In the genomic region with DNA sequence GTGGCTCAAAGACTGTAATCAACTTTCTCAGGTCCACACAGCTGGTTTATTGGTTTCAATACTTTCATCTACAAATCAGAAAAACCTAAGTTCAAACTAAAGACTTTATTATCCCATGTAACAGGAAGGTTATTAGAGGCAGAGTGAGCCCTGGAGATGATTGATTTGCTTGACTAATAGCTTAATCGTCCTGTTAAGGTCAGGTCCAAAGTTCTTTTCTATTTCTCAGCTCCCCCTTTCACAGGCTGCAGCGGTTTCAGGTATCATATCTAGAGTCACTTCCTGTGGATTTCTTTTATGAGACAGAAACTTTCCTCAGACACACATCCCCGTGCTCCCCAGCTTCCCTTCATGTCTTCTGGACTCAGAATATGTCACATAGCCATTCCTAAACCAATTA, we compare ENCODE assay signal across 22 cellular contexts.
"Had no signal": no experiment of that assay in that cellular context is flagged by ENCODE, and none has a peak within 500 bp of the region (broad histone marks: within the 10 kb centered on the region; RNA-seq: fewer than 3 reads in every experiment).

No MANE protein-coding gene starts in this region.

- H3K4me2 ChIP-seq: PC-9 had no signal

- H3K36me3 ChIP-seq: brain microvascular endothelial cell, cardiac muscle cell had no signal

- H3K27me3 ChIP-seq: brain microvascular endothelial cell, cardiac muscle cell had no signal

- H3K4me3 ChIP-seq: cardiac muscle cell, PC-9 had no signal

- H2AFZ ChIP-seq: PC-9 had no signal

- ATAC-seq: activated CD8-positive, alpha-beta memory T cell treated with anti-CD3 and anti-CD28 coated beads, Interleukin-2, amount 10 ng/mL, durations not matched to agents 7 days and 5 days; T-helper 17 cell had no signal

- DNase-seq: activated B cell treated with CpG ODN at 0.5 μM for 24 hours; activated CD4-positive, alpha-beta T cell treated with anti-CD3 and anti-CD28 coated beads for 1 hour; activated CD4-positive, alpha-beta T cell treated with anti-CD3 and anti-CD28 coated beads, Interleukin-2, amount 10 ng/mL, durations not matched to agents 24 days and 14 days; activated CD4-positive, alpha-beta T cell treated with anti-CD3 and anti-CD28 coated beads, Interleukin-2, amount 50 U/mL, for 48 hours; activated CD8-positive, alpha-beta memory T cell treated with anti-CD3 and anti-CD28 coated beads, Interleukin-2, amount 10 ng/mL, durations not matched to agents 7 days and 5 days; activated effector memory CD4-positive, alpha-beta T cell treated with Interleukin-2 at 50 U/mL for 16 hours; activated naive CD4-positive, alpha-beta T cell treated with anti-CD3 and anti-CD28 coated beads for 36 hours; activated T-cell treated with anti-CD3 and anti-CD28 coated beads, Interleukin-2, amount 50 U/mL, for 24 hours; amygdala; brain microvascular endothelial cell; NCI-H146; NCI-H187 treated with DMSO at 0.1 percent for 48 hours; NCI-H2081 treated with DMSO at 0.1 percent for 48 hours; NCI-H446; NCI-H524; PC-9; SHP77 treated with DMSO at 0.1 percent for 48 hours; T-helper 17 cell; T-helper 9 cell had no signal

- H3K27ac ChIP-seq: brain microvascular endothelial cell, cardiac muscle cell, PC-9 had no signal

- FAIRE-seq: astrocyte, TTC549 had no signal
